15 cellular contexts compared by ENCODE assay signal in genomic region chr4:127188847-127189246, GRCh38.
DNase-seq lines count a peak whose midpoint lies in the region; ATAC-seq, FAIRE-seq and TF ChIP-seq lines count a peak whose summit lies in the region.
"Had no signal": no experiment of that assay in that cellular context is flagged by ENCODE, and none has a peak within 500 bp of the region (broad histone marks: within the 10 kb centered on the region; RNA-seq: fewer than 3 reads in every experiment).

No MANE protein-coding gene starts in this region.

- H3K27me3 ChIP-seq in spleen (replicated peaks in 1 of 7), result no peaks in the 10 kb centered on the region

- peak; percentile 74 for ATAC-seq in SK-N-SH treated with all-trans-retinoic acid at 6 μM for 48 hours
- ATAC-seq: activated T-cell treated with anti-CD3 and anti-CD28 coated beads, Interleukin-2, amount 50 U/mL, for 72 hours; GM12878 had no signal

- H3K9me3 ChIP-seq in HEK293 (ENCODE audit: control insufficient read depth, insufficient read depth, low read depth, low read length), result no peaks in the 10 kb centered on the region
- H3K9me3 ChIP-seq in spleen, result peaks cover 0 to 20% (median 10%) of the 10 kb centered on the region in 8 donors
- H3K9me3 ChIP-seq: thoracic aorta had no signal

- no peaks in the 10 kb centered on the region for H3K4me1 ChIP-seq in HEK293 (ENCODE audit: control insufficient read depth, insufficient read depth, low read length)
- no peaks in the 10 kb centered on the region for H3K4me1 ChIP-seq in spleen

- POLR2A ChIA-PET in HEK293 (lab: Yijun Ruan, JAX), result no interaction called here

- TF ChIP-seq CTCF in AG10803 (conservative IDR thresholded peaks at IDR 0.05; ENCODE audit: low read length), result peak; percentile 13; the same call in 1 of the 2 replicates
- TF ChIP-seq CTCF in HEK293 (tag by site-specific recombination; IDR thresholded peaks at IDR 0.05), result peak; percentile 17; the same call in 1 of the 2 replicates
- no peak for TF ChIP-seq CTCF in fibroblast of villous mesenchyme (IDR thresholded peaks at IDR 0.05; ENCODE audit: insufficient read depth, low read depth, low read length)
- TF ChIP-seq CTCF in spleen (IDR thresholded peaks at IDR 0.05 in 8 of 11, conservative IDR thresholded peaks at IDR 0.05 in 3 of 11), result peak in 3 of 11 experiments; percentile 13 to 20 (median 18)

- H3K27ac ChIP-seq in HEK293 (ENCODE audit: extremely low read depth, low read depth, low read length), result no peak overlapping the region
- no peak overlapping the region for H3K27ac ChIP-seq in spleen
- H3K27ac ChIP-seq: thoracic aorta had no signal

- H3K36me3 ChIP-seq in HEK293 (ENCODE audit: control insufficient read depth in 2 of 2, insufficient read depth in 1 of 2, low read length in 2 of 2) (no peaks in the 10 kb centered on the region), spleen (no peaks in the 10 kb centered on the region)
- H3K36me3 ChIP-seq: thoracic aorta had no signal

- DNase-seq in AG10803 (ENCODE audit: low read depth), result no peak
- peak; percentile 9 for DNase-seq in fibroblast of villous mesenchyme (ENCODE audit: low read depth)
- DNase-seq in NCI-H226, result no peak
- no peak for DNase-seq in C1 segment of cervical spinal cord (lab: John Stamatoyannopoulos, UW)
- DNase-seq in spleen, result no peak
- DNase-seq in H54 (ENCODE audit: insufficient read length, low spot score), result no peak
- DNase-seq: activated T-cell treated with anti-CD3 and anti-CD28 coated beads, Interleukin-2, amount 50 U/mL, for 72 hours; CD8-positive, alpha-beta memory T cell; head of caudate nucleus; mammary epithelial cell; NCI-H2081 treated with DMSO at 0.1 percent for 48 hours had no signal

- TF ChIP-seq POLR2A in spleen (IDR thresholded peaks at IDR 0.05) (no peak), H54 (IDR thresholded peaks at IDR 0.05; ENCODE audit: low read depth, low read length) (no peak)

- 60 to 90% (median 74%) methylated on average over 1 of the region's 1 CpG for WGBS in spleen, 5 donors

- H3K4me3 ChIP-seq in AG10803 (ENCODE audit: low read length) (no peak overlapping the region), HEK293 (ENCODE audit: low read depth, low read length) (no peak overlapping the region), fibroblast of villous mesenchyme (ENCODE audit: low read depth, low read length) (no peak overlapping the region), spleen (no peak overlapping the region)
- H3K4me3 ChIP-seq: GM12878, thoracic aorta had no signal

- no peak for FAIRE-seq in H54 (lab: Jason Lieb, UNC)
- FAIRE-seq: GM12878 had no signal

- CTCF ChIA-PET in HEK293 (lab: Yijun Ruan, JAX), result no interaction called here

- intact Hi-C loops in spleen (cut with DNase I; ENCODE audit: low total_unique reads), result no loop called here

TF ChIP-seq in HEK293, 187 proteins besides CTCF, POLR2A, EP300 and RAD21:
- TF ChIP-seq ZNF654 (tag by site-specific recombination; IDR thresholded peaks at IDR 0.05; ENCODE audit: low read depth), result peak; percentile 28; the same call in 1 of the 2 replicates
- no peak for TF ChIP-seq ZNF670 (tag by site-specific recombination; IDR thresholded peaks at IDR 0.05; ENCODE audit: low read depth)

TF ChIP-seq in SK-N-SH treated with all-trans-retinoic acid at 6 μM for 48 hours, 23 proteins besides CTCF, POLR2A, EP300 and RAD21:
- TF ChIP-seq BACH2 (CRISPR knock-in tag; IDR thresholded peaks at IDR 0.05; ENCODE audit: borderline replicate concordance), result no peak
- TF ChIP-seq ZFP3 (CRISPR knock-in tag; IDR thresholded peaks at IDR 0.05), result no peak
- no peak for TF ChIP-seq GLIS3 (CRISPR knock-in tag; IDR thresholded peaks at IDR 0.05)
- TF ChIP-seq SNAI2 (CRISPR knock-in tag; IDR thresholded peaks at IDR 0.05), result no peak
- no peak for TF ChIP-seq ZNF565 (CRISPR knock-in tag; conservative IDR thresholded peaks at IDR 0.05; ENCODE audit: low read depth)
